Comparison of ENCODE assay signal across 8 cellular contexts in the genomic region with DNA sequence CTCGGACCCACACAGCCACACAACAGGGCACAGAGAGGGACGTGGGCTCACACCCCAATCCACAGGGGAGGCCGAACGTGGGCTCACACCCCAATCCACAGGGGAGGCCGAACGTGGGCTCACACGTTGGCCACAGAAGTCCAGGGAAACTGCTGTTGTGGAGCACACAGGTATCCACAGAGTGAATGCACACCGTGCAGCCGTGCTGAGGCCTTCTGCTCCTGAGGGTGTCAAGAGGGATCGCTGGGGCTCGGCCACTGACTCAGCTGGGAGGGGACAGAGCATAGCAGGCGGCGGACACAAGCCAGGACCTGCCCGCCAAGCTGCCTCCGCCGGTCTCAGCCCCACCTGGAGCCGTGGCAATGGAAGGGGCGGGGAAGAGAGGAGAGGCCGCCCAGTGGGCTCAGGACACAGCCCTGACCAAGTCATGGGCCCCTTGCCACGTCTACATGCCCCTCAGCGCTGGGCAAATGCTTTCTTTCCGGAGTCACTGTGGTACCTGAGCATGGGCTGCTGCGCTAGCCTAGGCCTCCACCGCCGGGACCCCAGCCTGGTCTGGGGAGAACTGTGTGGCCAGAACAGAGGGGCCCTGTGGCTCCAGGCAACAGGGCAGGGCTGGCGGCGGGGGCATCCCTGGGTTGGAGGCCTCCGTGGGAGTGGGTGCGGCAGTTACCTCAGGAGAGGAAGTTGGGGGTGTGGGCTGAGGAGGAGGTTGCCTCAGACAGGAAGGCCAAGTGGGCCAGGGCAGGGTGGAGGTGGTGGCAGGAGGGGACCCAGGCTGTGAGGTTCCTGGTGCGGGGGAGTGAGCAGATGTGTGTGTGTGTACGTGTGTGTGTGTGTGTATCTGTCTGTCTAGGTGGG. TPM values are rescaled to one million over a fixed set of nuclear protein-coding genes. Genes with fewer than 3 reads are reported as not detected.
DNase-seq lines count a peak whose midpoint lies in the region; ATAC-seq, FAIRE-seq and TF ChIP-seq lines count a peak whose summit lies in the region.

No MANE protein-coding gene starts in this region.

- H3K9me1 ChIP-seq in K562 (ENCODE audit: control insufficient read depth, insufficient read depth, low read length) = no peaks in the 10 kb centered on the region

- H3K27me3 Mint-ChIP-seq in T-helper 2 cell treated with Interferon-gamma antibody and Interleukin-4, amounts not matched to agents 5 μg/mL and 100 μg/mL, for 36 hours (ENCODE audit: low read depth) = no peaks in the 10 kb centered on the region
- no peaks in the 10 kb centered on the region for H3K27me3 Mint-ChIP-seq in mesothelial cell of epicardium (ENCODE audit: low read depth)

- H3K4me1 Mint-ChIP-seq in T-helper 2 cell treated with Interferon-gamma antibody and Interleukin-4, amounts not matched to agents 5 μg/mL and 100 μg/mL, for 36 hours (ENCODE audit: low read depth) = peaks cover 40% of the 10 kb centered on the region
- H3K4me1 Mint-ChIP-seq in mesothelial cell of epicardium = peaks cover 32% of the 10 kb centered on the region

- H3K9me3 ChIP-seq in K562 (replicated peaks; ENCODE audit: control insufficient read depth, insufficient read depth, low read depth, low read length) (no peaks in the 10 kb centered on the region), aorta (ENCODE audit: control insufficient read depth, low read length) (no peaks in the 10 kb centered on the region), MG63 (no peaks in the 10 kb centered on the region)

- H3K4me1 ChIP-seq in K562 (replicated peaks in 1 of 2; ENCODE audit: control insufficient read depth in 2 of 2, insufficient read depth in 2 of 2, low read length in 2 of 2) (peaks cover 24 to 39% of the 10 kb centered on the region in 2 experiments), aorta (ENCODE audit: control insufficient read depth in 1 of 2, insufficient read depth in 2 of 2, low read length in 2 of 2) (no peaks in the 10 kb centered on the region)

- no peak for TF ChIP-seq CTCF in LNCaP clone FGC (IDR thresholded peaks at IDR 0.05; ENCODE audit: control insufficient read depth, extremely low read depth, insufficient read depth)
- no peak for TF ChIP-seq CTCF in K562 (IDR thresholded peaks at IDR 0.05 in 2 of 3, conservative IDR thresholded peaks at IDR 0.05 in 1 of 3; ENCODE audit: insufficient read depth in 2 of 3, low read depth in 1 of 3, low read length in 3 of 3)
- no peak for TF ChIP-seq CTCF in mesothelial cell of epicardium (IDR thresholded peaks at IDR 0.05; ENCODE audit: unreplicated experiment)

- no TSS peak for BruUV-seq in K562 (replicated peaks; lab: Mats Ljungman, UMichigan)

- H3K4me2 ChIP-seq in K562 (ENCODE audit: insufficient read depth, low read length) = peak overlapping the region; percentile 72

- DNase-seq in GDM1 (lab: John Stamatoyannopoulos, UW) (peak; percentile 92), LNCaP clone FGC (ENCODE audit: low read depth) (no peak), K562 (ENCODE audit: extremely low read depth in 1 of 4, low spot score in 3 of 4) (peak; percentile 56 to 68 (median 62)), mesothelial cell of epicardium (ENCODE audit: low spot score in 2 of 2, unreplicated experiment in 2 of 2) (no peak), aorta (no peak), MG63 (no peak)
- peak; percentile 67 for DNase-seq in T-helper 2 cell treated with Interferon-gamma antibody and Interleukin-4, amounts not matched to agents 5 μg/mL and 100 μg/mL, for 36 hours (ENCODE audit: low spot score)

- no peak for TF ChIP-seq POLR2A in K562 (conservative IDR thresholded peaks at IDR 0.05)

- 35% methylated on average over 29 of the region's 31 CpGs for WGBS in K562 (ENCODE audit: insufficient coverage, low coverage, missing lambda C conversion rate)
- WGBS in aorta, 2 donors = 69 to 71% methylated on average over 30 to 31 of the region's 31 CpGs

- H3K27me3 ChIP-seq in K562 (ENCODE audit: control insufficient read depth in 2 of 2, insufficient read depth in 2 of 2, low read length in 2 of 2) = no peaks in the 10 kb centered on the region
- H3K27me3 ChIP-seq in aorta (ENCODE audit: control insufficient read depth in 1 of 2, insufficient read depth in 2 of 2, low read length in 1 of 2) = no peaks in the 10 kb centered on the region
- H3K27me3 ChIP-seq in MG63 = no peaks in the 10 kb centered on the region

- peak overlapping the region; percentile 86 for H3K27ac Mint-ChIP-seq in T-helper 2 cell treated with Interferon-gamma antibody and Interleukin-4, amounts not matched to agents 5 μg/mL and 100 μg/mL, for 36 hours
- peak overlapping the region; percentile 80 for H3K27ac Mint-ChIP-seq in mesothelial cell of epicardium

- no peaks in the 10 kb centered on the region for H3K9me3 Mint-ChIP-seq in T-helper 2 cell treated with Interferon-gamma antibody and Interleukin-4, amounts not matched to agents 5 μg/mL and 100 μg/mL, for 36 hours
- no peaks in the 10 kb centered on the region for H3K9me3 Mint-ChIP-seq in mesothelial cell of epicardium

- no peaks in the 10 kb centered on the region; the same call in 2 of the 3 replicates for H3K79me2 ChIP-seq in K562 (ENCODE audit: control insufficient read depth, insufficient read depth, low read length)

- H3K27ac ChIP-seq in K562 (ENCODE audit: extremely low read depth, low read depth, low read length) = peak overlapping the region; percentile 38; the same call in 2 of the 3 replicates
- no peak overlapping the region for H3K27ac ChIP-seq in aorta (ENCODE audit: low read depth in 1 of 2, low read length in 2 of 2)

- intact Hi-C loops in K562 (cut with micrococcal nuclease) (no loop called here), aorta (cut with DNase I) (no loop called here)

- TF ChIP-seq RAD21 in K562 (CRISPR knock-in tag; conservative IDR thresholded peaks at IDR 0.05 in 1 of 2, IDR thresholded peaks at IDR 0.05 in 1 of 2) = no peak

- no peaks in the 10 kb centered on the region for H4K20me1 ChIP-seq in K562 (replicated peaks; ENCODE audit: control insufficient read depth, insufficient read depth, low read length)

- peak; percentile 29 for FAIRE-seq in K562 (lab: Jason Lieb, UNC)

- H3K36me3 ChIP-seq in K562 (ENCODE audit: control insufficient read depth, insufficient read depth, low read length) (no peaks in the 10 kb centered on the region), aorta (ENCODE audit: control insufficient read depth in 1 of 2, insufficient read depth in 2 of 2, low read length in 1 of 2) (no peaks in the 10 kb centered on the region), MG63 (no peaks in the 10 kb centered on the region)

- peaks cover 29% of the 10 kb centered on the region for H3K36me3 Mint-ChIP-seq in T-helper 2 cell treated with Interferon-gamma antibody and Interleukin-4, amounts not matched to agents 5 μg/mL and 100 μg/mL, for 36 hours (ENCODE audit: low read depth)
- H3K36me3 Mint-ChIP-seq in mesothelial cell of epicardium = peaks cover 5% of the 10 kb centered on the region

- H2AFZ ChIP-seq in K562 (ENCODE audit: low read depth, low read length) = peak overlapping the region; percentile 71

- TF ChIP-seq EP300 in K562 (IDR thresholded peaks at IDR 0.05; ENCODE audit: low read length) = no peak

- H3K9ac ChIP-seq in K562 (ENCODE audit: insufficient read depth in 1 of 2, low read depth in 2 of 2, low read length in 2 of 2) = peak overlapping the region; percentile 33 to 81; a peak in 3 of 4 replicates

- H3K4me3 ChIP-seq in LNCaP clone FGC (ENCODE audit: low read depth, low read length) = peak overlapping the region; percentile 66
- peak overlapping the region; percentile 17; the same call in 1 of the 2 replicates for H3K4me3 ChIP-seq in K562
- H3K4me3 ChIP-seq in aorta (ENCODE audit: low read length in 2 of 2) = no peak overlapping the region
- no peak overlapping the region for H3K4me3 ChIP-seq in MG63

- POLR2A ChIA-PET in K562 (lab: Yijun Ruan, JAX) = interaction anchor here (0.7 to 2.0 kb wide), 5 partner anchors 8 to 24 kb away, joined by 3 to 14 read pairs (median 5); a partner anchor contains a TSS

- ATAC-seq in K562 = peak; percentile 73
- peak; percentile 46 for ATAC-seq in aorta (ENCODE audit: low FRiP score)
- no peak for ATAC-seq in HG03095 (IDR thresholded peaks at IDR 0.05; ENCODE audit: unreplicated experiment)

- CTCF ChIA-PET in K562 (lab: Yijun Ruan, JAX; ENCODE audit: low intra/inter-chr PET ratio) = interaction anchor here (0.7 kb wide), 1 partner anchor 148 kb away, joined by 3 read pairs; no protein-coding TSS in a partner anchor

- peak overlapping the region; percentile 85 for H3K4me3 Mint-ChIP-seq in T-helper 2 cell treated with Interferon-gamma antibody and Interleukin-4, amounts not matched to agents 5 μg/mL and 100 μg/mL, for 36 hours
- peak overlapping the region; percentile 73 for H3K4me3 Mint-ChIP-seq in mesothelial cell of epicardium

- in situ Hi-C loops in K562 (cut with MboI) = no loop called here

RNA-seq across cellular contexts. Expression of a gene that starts 1.2 kb away (rescaled TPM):
- 18.4 and 69.1 TPM in 2 replicates for total RNA-seq in K562 (2011; cell fraction: chromatin; rRNA removed; ENCODE audit: low replicate concordance)
- total RNA-seq in K562 (2011; cell fraction: nucleolus; rRNA removed) = 29.5 and 45.5 TPM in 2 replicates
- total RNA-seq in K562 (2011; cell fraction: nucleoplasm; rRNA removed) = 21.0 and 26.5 TPM in 2 replicates
- total RNA-seq in K562 (2014; rRNA removed) (3.9 and 4.7 TPM in 2 replicates), K562 (2014; rRNA removed; fragmentation: Illumina TruSeq; extraction: Trizol) (0.55 and 0.57 TPM in 2 replicates), K562 (2015; rRNA removed; fragmentation: Illumina TruSeq; extraction: Trizol) (1.7 and 2.2 TPM in 2 replicates), K562 (2021) (6.0 and 9.3 TPM in 2 replicates), mesothelial cell of epicardium (41.0 to 42.8 TPM (median 42.2 TPM) in 3 replicates), aorta (1 to 10 TPM; 1.8 to 3.7 TPM)
- polyA plus RNA-seq in K562 (2011; rRNA removed) (3.8 and 12.3 TPM in 2 replicates), K562 (2014; fragmentation: Illumina TruSeq; extraction: Trizol) (0.91 and 1.9 TPM in 2 replicates), K562 (2014; fragmentation: Nextera tagmentation; extraction: Ambion mirVana) (under 1 TPM; 0.04 to 0.27 TPM), K562 (2014; rRNA removed) (5.9 and 8.6 TPM in 2 replicates), aorta (1 to 10 TPM in 1 of 2 donors, under 1 TPM in 1; 0.75 to 1.2 TPM)
- polyA plus RNA-seq in K562 (2011; cell fraction: cytosol; rRNA removed) = 8.4 and 14.7 TPM in 2 replicates
- polyA plus RNA-seq in K562 (2011; cell fraction: nucleus; rRNA removed) = 114 and 120 TPM in 2 replicates
- 7.0 and 32.0 TPM in 2 replicates for polyA plus RNA-seq in K562 (2012)
- 3.0 and 6.4 TPM in 2 replicates for polyA minus RNA-seq in K562 (2011; rRNA and poly(A)+ RNA removed)
- polyA minus RNA-seq in K562 (2011; cell fraction: cytosol; rRNA and poly(A)+ RNA removed) = 4.6 and 14.3 TPM in 2 replicates
- polyA minus RNA-seq in K562 (2011; cell fraction: nucleus; rRNA and poly(A)+ RNA removed) = 14.7 and 18.1 TPM in 2 replicates
- total RNA-seq in MG63 (2014; rRNA removed; shearing (Covaris generic); ENCODE audit: low replicate concordance) = not detected in 2 replicates

RNA-seq across cellular contexts. Expression of a gene that starts 21.0 kb away (rescaled TPM):
- total RNA-seq in K562 (2011; cell fraction: chromatin; rRNA removed; ENCODE audit: low replicate concordance) = 41.9 and 115 TPM in 2 replicates
- 97.1 and 98.7 TPM in 2 replicates for total RNA-seq in K562 (2011; cell fraction: nucleolus; rRNA removed)
- 77.9 and 90.1 TPM in 2 replicates for total RNA-seq in K562 (2011; cell fraction: nucleoplasm; rRNA removed)
- total RNA-seq in K562 (2014; rRNA removed) (36.0 and 43.6 TPM in 2 replicates), K562 (2014; rRNA removed; fragmentation: Illumina TruSeq; extraction: Trizol) (10.6 and 15.9 TPM in 2 replicates), K562 (2015; rRNA removed; fragmentation: Illumina TruSeq; extraction: Trizol) (32.4 and 32.8 TPM in 2 replicates), K562 (2021) (42.5 and 46.9 TPM in 2 replicates), mesothelial cell of epicardium (36.0 to 39.1 TPM (median 37.2 TPM) in 3 replicates), aorta (10 to 100 TPM; 27.4 to 32.4 TPM)
- polyA plus RNA-seq in K562 (2011; rRNA removed) (32.2 and 51.8 TPM in 2 replicates), K562 (2014; fragmentation: Illumina TruSeq; extraction: Trizol) (48.0 and 57.0 TPM in 2 replicates), K562 (2014; fragmentation: Nextera tagmentation; extraction: Ambion mirVana) (10 to 100 TPM in 1 of 2 experiments, 1 to 10 TPM in 1; 6.9 to 14.4 TPM), K562 (2014; rRNA removed) (42.4 and 43.5 TPM in 2 replicates), aorta (10 to 100 TPM; 19.9 to 49.1 TPM)
- 53.0 and 80.5 TPM in 2 replicates for polyA plus RNA-seq in K562 (2011; cell fraction: cytosol; rRNA removed)
- polyA plus RNA-seq in K562 (2011; cell fraction: nucleus; rRNA removed) = 111 and 157 TPM in 2 replicates
- polyA plus RNA-seq in K562 (2012) = 43.9 and 66.2 TPM in 2 replicates
- 21.8 and 30.9 TPM in 2 replicates for polyA minus RNA-seq in K562 (2011; rRNA and poly(A)+ RNA removed)
- 26.1 and 32.0 TPM in 2 replicates for polyA minus RNA-seq in K562 (2011; cell fraction: cytosol; rRNA and poly(A)+ RNA removed)
- 24.6 and 35.5 TPM in 2 replicates for polyA minus RNA-seq in K562 (2011; cell fraction: nucleus; rRNA and poly(A)+ RNA removed)
- total RNA-seq in MG63 (2014; rRNA removed; shearing (Covaris generic); ENCODE audit: low replicate concordance) = 31.8 and 54.2 TPM in 2 replicates

RNA-seq across cellular contexts. Expression of a gene that starts 23.8 kb away (rescaled TPM):
- 22.7 and 88.4 TPM in 2 replicates for total RNA-seq in K562 (2011; cell fraction: chromatin; rRNA removed; ENCODE audit: low replicate concordance)
- total RNA-seq in K562 (2011; cell fraction: nucleolus; rRNA removed) = 52.5 and 55.4 TPM in 2 replicates
- total RNA-seq in K562 (2011; cell fraction: nucleoplasm; rRNA removed) = 27.7 and 28.5 TPM in 2 replicates
- total RNA-seq in K562 (2014; rRNA removed) (10.1 and 14.7 TPM in 2 replicates), K562 (2014; rRNA removed; fragmentation: Illumina TruSeq; extraction: Trizol) (5.0 and 6.2 TPM in 2 replicates), K562 (2015; rRNA removed; fragmentation: Illumina TruSeq; extraction: Trizol) (7.6 and 9.5 TPM in 2 replicates), K562 (2021) (18.1 and 21.9 TPM in 2 replicates), mesothelial cell of epicardium (10.3 to 13.7 TPM (median 11.8 TPM) in 3 replicates), aorta (10 to 100 TPM; 84.8 to 90.3 TPM)
- polyA plus RNA-seq in K562 (2011; rRNA removed) (4.7 and 13.2 TPM in 2 replicates), K562 (2014; fragmentation: Illumina TruSeq; extraction: Trizol) (7.0 and 9.0 TPM in 2 replicates), K562 (2014; fragmentation: Nextera tagmentation; extraction: Ambion mirVana) (1 to 10 TPM in 1 of 2 experiments, under 1 TPM in 1; 0.99 to 1.5 TPM), K562 (2014; rRNA removed) (8.2 and 12.9 TPM in 2 replicates), aorta (100 to 1,000 TPM in 1 of 2 donors, 10 to 100 TPM in 1; 11.5 to 164 TPM)
- 5.5 and 6.6 TPM in 2 replicates for polyA plus RNA-seq in K562 (2011; cell fraction: cytosol; rRNA removed)
- polyA plus RNA-seq in K562 (2011; cell fraction: nucleus; rRNA removed) = 101 and 102 TPM in 2 replicates
- 17.8 and 18.2 TPM in 2 replicates for polyA plus RNA-seq in K562 (2012)
- 3.1 and 4.9 TPM in 2 replicates for polyA minus RNA-seq in K562 (2011; rRNA and poly(A)+ RNA removed)
- polyA minus RNA-seq in K562 (2011; cell fraction: cytosol; rRNA and poly(A)+ RNA removed) = 4.8 and 5.1 TPM in 2 replicates
- 15.2 and 17.2 TPM in 2 replicates for polyA minus RNA-seq in K562 (2011; cell fraction: nucleus; rRNA and poly(A)+ RNA removed)
- total RNA-seq in MG63 (2014; rRNA removed; shearing (Covaris generic); ENCODE audit: low replicate concordance) = 11.5 and 26.9 TPM in 2 replicates

RNA-seq across cellular contexts. Expression of a gene that starts 31.6 kb away (rescaled TPM):
- not detected in 2 replicates for total RNA-seq in K562 (2011; cell fraction: chromatin; rRNA removed; ENCODE audit: low replicate concordance)
- not detected in 2 replicates for total RNA-seq in K562 (2011; cell fraction: nucleolus; rRNA removed)
- total RNA-seq in K562 (2011; cell fraction: nucleoplasm; rRNA removed) = not detected in 2 replicates
- total RNA-seq in K562 (2014; rRNA removed) = not detected in 2 replicates
- not detected in 2 replicates for total RNA-seq in K562 (2014; rRNA removed; fragmentation: Illumina TruSeq; extraction: Trizol)
- total RNA-seq in K562 (2015; rRNA removed; fragmentation: Illumina TruSeq; extraction: Trizol) = not detected in 2 replicates
- 0.31 and 0.49 TPM in 2 replicates for total RNA-seq in K562 (2021)
- polyA plus RNA-seq in K562 (2011; rRNA removed) = 0.15 TPM in 1 of 2 replicates, not detected in the other
- 0.06 TPM in 1 of 2 replicates, not detected in the other for polyA plus RNA-seq in K562 (2011; cell fraction: cytosol; rRNA removed)
- polyA plus RNA-seq in K562 (2011; cell fraction: nucleus; rRNA removed) = 0.35 TPM in 1 of 2 replicates, not detected in the other
- polyA plus RNA-seq in K562 (2012) = 0.21 TPM in 1 of 2 replicates, not detected in the other
- polyA plus RNA-seq in K562 (2014; fragmentation: Illumina TruSeq; extraction: Trizol) = not detected in 2 replicates
- polyA plus RNA-seq in K562 (2014; fragmentation: Nextera tagmentation; extraction: Ambion mirVana) = not detected
- not detected in 2 replicates for polyA plus RNA-seq in K562 (2014; rRNA removed)
- polyA minus RNA-seq in K562 (2011; rRNA and poly(A)+ RNA removed) = not detected in 2 replicates
- not detected in 2 replicates for polyA minus RNA-seq in K562 (2011; cell fraction: cytosol; rRNA and poly(A)+ RNA removed)
- polyA minus RNA-seq in K562 (2011; cell fraction: nucleus; rRNA and poly(A)+ RNA removed) = not detected in 2 replicates
- total RNA-seq in mesothelial cell of epicardium = 0.22 to 0.24 TPM in 2 of 3 replicates, not detected in the other
- total RNA-seq in aorta = 10 to 100 TPM in 1 of 2 donors, 1 to 10 TPM in 1; 2.7 to 11.5 TPM
- polyA plus RNA-seq in aorta = under 1 TPM; 0.15 to 0.50 TPM
- not detected in 2 replicates for total RNA-seq in MG63 (2014; rRNA removed; shearing (Covaris generic); ENCODE audit: low replicate concordance)

RNA-seq across cellular contexts. Expression of a gene that starts 40.1 kb away (rescaled TPM):
- total RNA-seq in K562 (2011; cell fraction: chromatin; rRNA removed; ENCODE audit: low replicate concordance) = 2.6 and 7.4 TPM in 2 replicates
- 5.0 and 5.4 TPM in 2 replicates for total RNA-seq in K562 (2011; cell fraction: nucleolus; rRNA removed)
- total RNA-seq in K562 (2011; cell fraction: nucleoplasm; rRNA removed) = 5.1 and 5.8 TPM in 2 replicates
- total RNA-seq in K562 (2014; rRNA removed) = 0.29 and 0.45 TPM in 2 replicates
- 0.18 TPM in 1 of 2 replicates, not detected in the other for total RNA-seq in K562 (2014; rRNA removed; fragmentation: Illumina TruSeq; extraction: Trizol)
- total RNA-seq in K562 (2015; rRNA removed; fragmentation: Illumina TruSeq; extraction: Trizol) = 0.14 and 0.19 TPM in 2 replicates
- 0.49 and 0.72 TPM in 2 replicates for total RNA-seq in K562 (2021)
- polyA plus RNA-seq in K562 (2011; rRNA removed) = 0.92 and 2.8 TPM in 2 replicates
- 0.92 and 1.2 TPM in 2 replicates for polyA plus RNA-seq in K562 (2011; cell fraction: cytosol; rRNA removed)
- polyA plus RNA-seq in K562 (2011; cell fraction: nucleus; rRNA removed) = 15.3 and 19.6 TPM in 2 replicates
- polyA plus RNA-seq in K562 (2012) = 1.2 and 1.7 TPM in 2 replicates
- 0.31 and 0.65 TPM in 2 replicates for polyA plus RNA-seq in K562 (2014; fragmentation: Illumina TruSeq; extraction: Trizol)
- under 1 TPM in 1 of 2 experiments, not detected in 1; 0.08 TPM for polyA plus RNA-seq in K562 (2014; fragmentation: Nextera tagmentation; extraction: Ambion mirVana)
- polyA plus RNA-seq in K562 (2014; rRNA removed) = 0.63 and 0.91 TPM in 2 replicates
- 0.28 and 0.57 TPM in 2 replicates for polyA minus RNA-seq in K562 (2011; rRNA and poly(A)+ RNA removed)
- polyA minus RNA-seq in K562 (2011; cell fraction: cytosol; rRNA and poly(A)+ RNA removed) = not detected in 2 replicates
- 1.1 and 2.4 TPM in 2 replicates for polyA minus RNA-seq in K562 (2011; cell fraction: nucleus; rRNA and poly(A)+ RNA removed)
- 0.45 to 1.3 TPM (median 0.61 TPM) in 3 replicates for total RNA-seq in mesothelial cell of epicardium
- total RNA-seq in aorta = not detected
- not detected for polyA plus RNA-seq in aorta
- total RNA-seq in MG63 (2014; rRNA removed; shearing (Covaris generic); ENCODE audit: low replicate concordance) = not detected in 2 replicates

Comparison
In these comparisons a context has a peak if more than half of its experiments do, and no peak if none do; other contexts are left out.
1. DNase-seq: peak in GDM1 (single experiment), T-helper 2 cell treated with Interferon-gamma antibody and Interleukin-4, amounts not matched to agents 5 μg/mL and 100 μg/mL, for 36 hours (single experiment) and K562 (4 of 4); none in LNCaP clone FGC (single experiment), mesothelial cell of epicardium (0 of 2), aorta (0 of 2) and MG63 (single experiment).
2. H3K4me3 ChIP-seq: peak in LNCaP clone FGC (single experiment) and K562 (single experiment); none in aorta (0 of 2) and MG63 (single experiment).